8 cellular contexts compared by ENCODE assay signal in the genomic region with DNA sequence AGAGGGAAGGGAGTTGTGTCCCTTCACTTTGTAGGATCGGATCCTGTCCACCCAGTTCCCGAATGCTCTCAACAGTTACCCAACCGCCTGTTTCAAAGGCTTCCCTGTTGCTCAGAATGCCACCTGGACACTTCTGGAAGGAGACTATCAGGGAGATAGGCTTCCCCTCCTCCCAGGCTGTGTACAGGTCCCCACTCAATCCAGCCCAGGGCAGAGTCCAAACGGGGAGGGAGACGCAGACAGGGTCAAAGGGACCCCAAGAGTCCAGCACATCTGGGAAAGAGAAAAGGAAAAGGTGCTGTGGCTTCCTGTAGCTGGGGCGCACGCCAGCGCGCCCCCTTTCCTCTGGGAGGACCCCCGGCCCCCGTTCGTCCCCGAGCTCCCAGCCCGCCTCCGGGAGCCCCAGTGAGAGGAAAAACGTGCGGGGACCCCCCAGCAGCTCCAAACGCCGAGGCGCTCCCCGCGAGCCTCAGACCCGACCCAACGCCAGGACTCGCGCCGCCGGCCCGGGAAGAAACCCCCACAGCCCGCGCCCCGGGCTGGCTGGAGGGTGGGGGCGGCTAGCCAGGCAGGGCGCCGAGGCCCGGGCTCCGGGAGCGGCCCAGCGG. TPM values are rescaled to one million over a fixed set of nuclear protein-coding genes. Genes with fewer than 3 reads are reported as not detected.
DNase-seq lines count a peak whose midpoint lies in the region; ATAC-seq and TF ChIP-seq lines count a peak whose summit lies in the region.

No MANE protein-coding gene starts in this region.

- intact Hi-C loops in CD4-positive, alpha-beta memory T cell (cut with micrococcal nuclease): no loop called here

- peak overlapping the region; percentile 89 to 97 (median 92) for H3K4me3 Mint-ChIP-seq in CD4-positive, alpha-beta memory T cell
- H3K4me3 Mint-ChIP-seq in T-helper 17 cell: peak overlapping the region; percentile 93
- peak overlapping the region; percentile 99 for H3K4me3 Mint-ChIP-seq in neural progenitor cell

- H3K9me3 Mint-ChIP-seq in CD4-positive, alpha-beta memory T cell: no peaks in the 10 kb centered on the region
- no peaks in the 10 kb centered on the region for H3K9me3 Mint-ChIP-seq in neural progenitor cell

- peak overlapping the region; percentile 82 to 98 (median 96) for H3K27ac Mint-ChIP-seq in CD4-positive, alpha-beta memory T cell
- peak overlapping the region; percentile 98 for H3K27ac Mint-ChIP-seq in T-helper 17 cell
- peak overlapping the region; percentile 94 for H3K27ac Mint-ChIP-seq in neural progenitor cell

- ATAC-seq in GM19035 (IDR thresholded peaks at IDR 0.05; ENCODE audit: unreplicated experiment): peak; percentile 7
- ATAC-seq in HG03457 (IDR thresholded peaks at IDR 0.05; ENCODE audit: unreplicated experiment): peak; percentile 7
- ATAC-seq in T-helper 17 cell: no peak
- peak; percentile 8 for ATAC-seq in esophagus mucosa
- no peak for ATAC-seq in HG03039 (IDR thresholded peaks at IDR 0.05; ENCODE audit: unreplicated experiment)

- H3K4me2 ChIP-seq in neural progenitor cell: peak overlapping the region; percentile 92

- peaks cover 0 to 23% of the 10 kb centered on the region in 2 donors for H3K36me3 Mint-ChIP-seq in CD4-positive, alpha-beta memory T cell
- H3K36me3 Mint-ChIP-seq in T-helper 17 cell (ENCODE audit: low read depth): peaks cover 4% of the 10 kb centered on the region
- peaks cover 11% of the 10 kb centered on the region for H3K36me3 Mint-ChIP-seq in neural progenitor cell

- H3F3A ChIP-seq in neural progenitor cell (ENCODE audit: low read depth): no peaks in the 10 kb centered on the region

- H3K27me3 Mint-ChIP-seq in CD4-positive, alpha-beta memory T cell: no peaks in the 10 kb centered on the region
- H3K27me3 Mint-ChIP-seq in T-helper 17 cell: no peaks in the 10 kb centered on the region
- peaks cover 4% of the 10 kb centered on the region for H3K27me3 Mint-ChIP-seq in neural progenitor cell (ENCODE audit: insufficient read depth, low read depth)

- CTCF ChIA-PET in CD4-positive, alpha-beta memory T cell (lab: Charles Lee; ENCODE audit: partially characterized antibody): interaction anchor here (0.6 to 5.5 kb wide), 6 partner anchors 19 to 242 kb away, joined by 3 to 52 read pairs (median 4); a partner anchor contains a TSS

- peak overlapping the region; percentile 89 for H3K27ac ChIP-seq in CD4-positive, alpha-beta memory T cell (ENCODE audit: low read depth, low read length)
- H3K27ac ChIP-seq in neural progenitor cell: peak overlapping the region; percentile 91

- peak; percentile 37 for TF ChIP-seq CTCF in neural progenitor cell (IDR thresholded peaks at IDR 0.05)

- no peak overlapping the region for H2AFZ ChIP-seq in neural progenitor cell (replicated peaks)

- peaks cover 56% of the 10 kb centered on the region for H3K79me2 ChIP-seq in neural progenitor cell (ENCODE audit: low read depth)

- H3K36me3 ChIP-seq in CD4-positive, alpha-beta memory T cell (ENCODE audit: insufficient read depth, low read length): peaks cover 4% of the 10 kb centered on the region
- H3K36me3 ChIP-seq in neural progenitor cell: no peaks in the 10 kb centered on the region

- H3K4me3 ChIP-seq in CD4-positive, alpha-beta memory T cell (ENCODE audit: low read length in 2 of 2): peak overlapping the region; percentile 59 to 72
- H3K4me3 ChIP-seq in neural progenitor cell: peak overlapping the region; percentile 99

- peak in 2 of 5 donors; percentile 20 to 44 for DNase-seq in CD4-positive, alpha-beta memory T cell
- DNase-seq in T-helper 17 cell (no peak), neural progenitor cell (ENCODE audit: low spot score) (peak; percentile 49), ecto neural progenitor cell (ENCODE audit: low spot score) (no peak)

- H3K4me1 ChIP-seq in CD4-positive, alpha-beta memory T cell (ENCODE audit: insufficient read depth, low read length): peaks cover 53% of the 10 kb centered on the region
- peaks cover 4% of the 10 kb centered on the region for H3K4me1 ChIP-seq in neural progenitor cell

- H3K9ac ChIP-seq in neural progenitor cell: peak overlapping the region; percentile 94

- POLR2A ChIA-PET in CD4-positive, alpha-beta memory T cell (lab: Charles Lee; ENCODE audit: partially characterized antibody): interaction anchor here (0.6 to 18.7 kb wide), 4 partner anchors 12 to 35 kb away, joined by 3 to 437 read pairs (median 5); a partner anchor contains a TSS

- H3K27me3 ChIP-seq in CD4-positive, alpha-beta memory T cell (ENCODE audit: insufficient read depth, low read length): no peaks in the 10 kb centered on the region
- H3K27me3 ChIP-seq in neural progenitor cell: peaks cover 13% of the 10 kb centered on the region

- H4K20me1 ChIP-seq in neural progenitor cell (ENCODE audit: low read depth): peaks cover 55% of the 10 kb centered on the region

- H3K9me3 ChIP-seq in CD4-positive, alpha-beta memory T cell (ENCODE audit: control insufficient read depth in 1 of 2, low read length in 2 of 2): no peaks in the 10 kb centered on the region
- H3K9me3 ChIP-seq in T-helper 17 cell (ENCODE audit: control insufficient read depth, low read length, poor library complexity, severe bottlenecking): no peaks in the 10 kb centered on the region
- H3K9me3 ChIP-seq in neural progenitor cell (ENCODE audit: low read depth): no peaks in the 10 kb centered on the region

- H3K4me1 Mint-ChIP-seq in CD4-positive, alpha-beta memory T cell: peaks cover 34 to 48% (median 43%) of the 10 kb centered on the region in 4 donors
- H3K4me1 Mint-ChIP-seq in T-helper 17 cell (peaks cover 37% of the 10 kb centered on the region), neural progenitor cell (peaks cover 15% of the 10 kb centered on the region)

RNA-seq across cellular contexts. Expression of a gene that starts 0.6 kb away (rescaled TPM):
- total RNA-seq in CD4-positive, alpha-beta memory T cell: 100 to 1,000 TPM; 103 to 110 TPM
- 100 to 1,000 TPM; 156 to 264 TPM for polyA plus RNA-seq in CD4-positive, alpha-beta memory T cell
- 100 to 1,000 TPM; 116 to 124 TPM for total RNA-seq in T-helper 17 cell
- 87.2 TPM for total RNA-seq in esophagus mucosa
- total RNA-seq in neural progenitor cell (ENCODE audit: low replicate concordance): 102 and 155 TPM in 2 replicates

RNA-seq across cellular contexts. Expression of a gene that starts 0.9 kb away (rescaled TPM):
- 1 to 10 TPM; 1.4 to 2.1 TPM for total RNA-seq in CD4-positive, alpha-beta memory T cell
- polyA plus RNA-seq in CD4-positive, alpha-beta memory T cell: 1 to 10 TPM in 1 of 2 donors, not detected in 1; 1.5 TPM
- total RNA-seq in T-helper 17 cell: under 1 TPM; 0.72 to 0.81 TPM
- total RNA-seq in esophagus mucosa: 0.40 TPM
- total RNA-seq in neural progenitor cell (ENCODE audit: low replicate concordance): 0.58 and 0.65 TPM in 2 replicates

RNA-seq across cellular contexts. Expression of a gene that starts 18.9 kb away (rescaled TPM):
- total RNA-seq in CD4-positive, alpha-beta memory T cell: 10 to 100 TPM; 19.5 to 19.8 TPM
- polyA plus RNA-seq in CD4-positive, alpha-beta memory T cell: 10 to 100 TPM; 29.7 to 46.7 TPM
- total RNA-seq in T-helper 17 cell (10 to 100 TPM; 14.1 to 16.0 TPM), esophagus mucosa (25.6 TPM), neural progenitor cell (ENCODE audit: low replicate concordance) (16.0 and 19.6 TPM in 2 replicates)

RNA-seq across cellular contexts. Expression of a gene that starts 18.9 kb away (rescaled TPM):
- total RNA-seq in CD4-positive, alpha-beta memory T cell: 10 to 100 TPM; 54.3 to 61.1 TPM
- 100 to 1,000 TPM; 105 to 114 TPM for polyA plus RNA-seq in CD4-positive, alpha-beta memory T cell
- 10 to 100 TPM; 34.9 to 46.9 TPM for total RNA-seq in T-helper 17 cell
- total RNA-seq in esophagus mucosa: 25.4 TPM
- total RNA-seq in neural progenitor cell (ENCODE audit: low replicate concordance): 31.0 and 36.7 TPM in 2 replicates

RNA-seq across cellular contexts. Expression of a gene that starts 27.2 kb away (rescaled TPM):
- total RNA-seq in CD4-positive, alpha-beta memory T cell: 1,000 to 10,000 TPM; 2,104 to 2,268 TPM
- polyA plus RNA-seq in CD4-positive, alpha-beta memory T cell: 1,000 to 10,000 TPM in 1 of 2 donors, 100 to 1,000 TPM in 1; 794 to 1,144 TPM
- 1,000 to 10,000 TPM; 2,417 to 2,552 TPM for total RNA-seq in T-helper 17 cell
- 2,377 TPM for total RNA-seq in esophagus mucosa
- 3,449 and 3,613 TPM in 2 replicates for total RNA-seq in neural progenitor cell (ENCODE audit: low replicate concordance)

Comparison
In these comparisons a context has a peak if more than half of its experiments do, and no peak if none do; other contexts are left out.
1. ATAC-seq: peak in GM19035 (single experiment), HG03457 (single experiment) and esophagus mucosa (single experiment); none in T-helper 17 cell (single experiment) and HG03039 (single experiment).
2. Peak in every context shown above with its lines, with median percentiles within 50 percentile points of each other: H3K27ac Mint-ChIP-seq and H3K4me3 Mint-ChIP-seq.